In the genomic region with DNA sequence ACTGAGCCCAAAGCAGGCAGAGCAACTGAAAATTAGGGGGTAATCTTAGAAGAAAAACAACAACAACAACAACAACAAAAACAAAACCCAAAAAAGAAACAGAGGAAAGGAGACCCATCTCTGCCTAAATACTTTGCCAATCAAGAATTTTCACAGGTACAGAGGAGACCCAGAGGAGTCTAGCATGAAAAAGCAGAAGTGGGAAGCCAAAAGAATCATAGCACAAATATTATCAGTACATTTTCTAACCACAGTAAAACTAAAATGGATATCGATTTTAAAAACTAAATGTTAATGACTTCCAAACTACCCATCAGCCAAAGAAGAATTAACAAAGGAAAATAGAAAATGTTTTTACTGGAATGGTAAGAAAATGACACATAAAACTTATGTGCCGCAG, we compare ENCODE assay signal across 22 cellular contexts.
"Had no signal": no experiment of that assay in that cellular context is flagged by ENCODE, and none has a peak within 500 bp of the region (broad histone marks: within the 10 kb centered on the region; RNA-seq: fewer than 3 reads in every experiment).

No MANE protein-coding gene starts in this region.

- H3K27ac Mint-ChIP-seq: activated naive CD8-positive, alpha-beta T cell; T-helper 2 cell treated with Interferon-gamma antibody and Interleukin-4, amounts not matched to agents 5 μg/mL and 100 μg/mL, for 36 hours had no signal

- H3K9me3 Mint-ChIP-seq: central memory CD8-positive, alpha-beta T cell had no signal

- H3K4me3 Mint-ChIP-seq: activated naive CD8-positive, alpha-beta T cell; central memory CD8-positive, alpha-beta T cell; neural crest cell; T-helper 2 cell treated with Interferon-gamma antibody and Interleukin-4, amounts not matched to agents 5 μg/mL and 100 μg/mL, for 36 hours had no signal

- H3K4me1 ChIP-seq: tibial nerve had no signal

- H3K27me3 Mint-ChIP-seq: activated naive CD8-positive, alpha-beta T cell; central memory CD8-positive, alpha-beta T cell had no signal

- H3K27ac ChIP-seq: tibial nerve, WERI-Rb-1 had no signal

- ATAC-seq: activated CD4-positive, CD25-positive, alpha-beta regulatory T cell treated with anti-CD3 and anti-CD28 coated beads, Interleukin-2, amount 50 U/mL, for 24 hours; left cardiac atrium; left ventricle myocardium superior; right cardiac atrium had no signal

- DNase-seq: activated CD4-positive, alpha-beta T cell treated with anti-CD3 and anti-CD28 coated beads for 48 hours; activated CD4-positive, alpha-beta T cell treated with anti-CD3 and anti-CD28 coated beads, Interleukin-2, amount 50 U/mL, for 48 hours; activated CD8-positive, alpha-beta memory T cell treated with anti-CD3 and anti-CD28 coated beads for 24 hours; activated effector memory CD4-positive, alpha-beta T cell treated with Interleukin-2 at 50 U/mL for 16 hours; activated naive CD4-positive, alpha-beta T cell treated with Interleukin-2 at 50 U/mL for 16 hours; anterior cingulate cortex; dermis blood vessel endothelial cell; effector CD4-positive, alpha-beta T cell; left cardiac atrium; left ventricle myocardium superior; nucleus accumbens; right cardiac atrium; stimulated activated CD4-positive, alpha-beta T cell treated with anti-CD3 and anti-CD28 coated beads, Interleukin-15, amount 100 ng/mL, for 24 hours; stimulated activated CD4-positive, alpha-beta T cell treated with anti-CD3 and anti-CD28 coated beads, Interleukin-2, amount 100 ng/mL, for 24 hours; stimulated activated naive CD4-positive, alpha-beta T cell; WERI-Rb-1 had no signal

- H3K27me3 ChIP-seq: tibial nerve had no signal

- H3K4me3 ChIP-seq: tibial nerve had no signal
